9 cellular contexts compared by ENCODE assay signal in the genomic region with DNA sequence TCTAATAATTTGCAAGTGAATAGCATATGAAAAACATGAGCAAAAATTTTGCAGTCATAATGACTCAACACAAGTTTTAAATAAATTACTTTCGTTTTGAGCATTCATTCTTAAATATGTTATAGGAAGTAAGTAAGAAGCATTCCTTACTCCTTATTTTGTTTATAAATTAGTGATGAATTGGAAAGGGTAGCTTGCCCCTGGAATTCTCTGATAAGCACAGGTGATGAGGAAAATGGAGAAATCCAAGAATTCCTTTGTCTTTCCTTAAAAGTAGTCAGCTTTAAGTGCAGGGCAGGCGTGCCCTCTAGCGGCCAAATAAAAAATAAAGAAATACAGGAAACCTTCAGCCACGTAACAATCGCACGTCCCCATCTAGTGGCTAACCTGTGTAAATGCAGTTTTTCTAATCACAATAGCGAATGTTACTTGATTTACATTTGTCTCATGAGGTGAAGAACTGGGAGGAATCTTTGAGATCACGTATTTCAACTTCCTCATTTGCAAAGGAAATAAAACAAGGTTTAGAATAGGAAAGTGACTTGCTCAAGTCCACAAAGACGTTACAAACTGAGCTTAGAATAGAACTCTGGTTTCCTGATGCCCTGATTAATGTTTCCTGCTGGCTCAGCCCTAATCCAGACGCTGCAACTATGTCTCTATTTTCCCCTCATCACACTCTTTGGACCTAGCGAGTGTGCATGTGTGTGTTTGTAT. TPM values are rescaled to one million over a fixed set of nuclear protein-coding genes. Genes with fewer than 3 reads are reported as not detected.
A peak's percentile ranks its signal among the peaks of the same experiment; 100 is the strongest.
DNase-seq lines count a peak whose midpoint lies in the region; ATAC-seq, FAIRE-seq and TF ChIP-seq lines count a peak whose summit lies in the region.
"Had no signal": no experiment of that assay in that cellular context is flagged by ENCODE, and none has a peak within 500 bp of the region (broad histone marks: within the 10 kb centered on the region; RNA-seq: fewer than 3 reads in every experiment).

No MANE protein-coding gene starts in this region.

- 11 to 17% methylated on average over 11 of the region's 11 CpGs for WGBS in pancreas, 2 donors

- H3K9me3 ChIP-seq in pancreas, result no peaks in the 10 kb centered on the region
- H3K9me3 ChIP-seq in vagina, result no peaks in the 10 kb centered on the region

- ATAC-seq in GM21515 (IDR thresholded peaks at IDR 0.05; ENCODE audit: unreplicated experiment) (peak; percentile 86), pancreas (peak; percentile 92 to 99 (median 96))

- TF ChIP-seq POLR2A in vagina (IDR thresholded peaks at IDR 0.05), result no peak

- H3K4me1 ChIP-seq in pancreas (no peaks in the 10 kb centered on the region), vagina (no peaks in the 10 kb centered on the region)

- H3K27ac ChIP-seq in pancreas (no peak overlapping the region), vagina (no peak overlapping the region)
- H3K27ac ChIP-seq: epithelial cell of prostate had no signal

- peak; percentile 82 for FAIRE-seq in pancreas (lab: Jason Lieb, UNC)

- H3K36me3 ChIP-seq in pancreas (no peaks in the 10 kb centered on the region), vagina (no peaks in the 10 kb centered on the region)

- TF ChIP-seq CTCF in pancreas (IDR thresholded peaks at IDR 0.05) (peak; percentile 89 to 98 (median 91)), vagina (IDR thresholded peaks at IDR 0.05) (peak; percentile 47 to 98 (median 96))

- intact Hi-C loops in pancreas (cut with DNase I), result no loop called here
- intact Hi-C loops in vagina (cut with DNase I), result no loop called here

- DNase-seq in COLO829 (ENCODE audit: low spot score) (peak; percentile 80), HuH-7.5 (ENCODE audit: low spot score) (peak; percentile 40), fibroblast of the conjunctiva (ENCODE audit: low read depth) (peak; percentile 78), pancreas (peak in 4 of 6 donors; percentile 33 to 74 (median 54)), vagina (ENCODE audit: extremely low spot score in 2 of 2) (no peak), NCI-H2107 (lab: John Stamatoyannopoulos, UW) (no peak)
- peak; percentile 30 for DNase-seq in activated T-cell treated with anti-CD3 and anti-CD28 coated beads, Interleukin-2, amount 50 U/mL, for 1 hour

- H3K4me3 ChIP-seq in pancreas (no peak overlapping the region), vagina (peak overlapping the region in 1 of 2 donors; percentile 14)

- H3K27me3 ChIP-seq in pancreas (no peaks in the 10 kb centered on the region), vagina (no peaks in the 10 kb centered on the region)

RNA-seq across cellular contexts. Expression of gene ZNG1B, which starts 47.2 kb away (rescaled TPM):
- total RNA-seq in pancreas, result 10 to 100 TPM; 13.0 to 19.5 (median 16.7) TPM
- polyA plus RNA-seq in pancreas, result 10 to 100 TPM; 21.8 to 31.5 TPM
- 19.2 TPM for total RNA-seq in vagina

Comparison
In these comparisons a context has a peak if more than half of its experiments do, and no peak if none do; other contexts are left out.
1. DNase-seq: peak in COLO829 (single experiment), HuH-7.5 (single experiment), activated T-cell treated with anti-CD3 and anti-CD28 coated beads, Interleukin-2, amount 50 U/mL, for 1 hour (single experiment), fibroblast of the conjunctiva (single experiment) and pancreas (4 of 6); none in vagina (0 of 2) and NCI-H2107 (single experiment).